ENCODE assay signal across 18 cellular contexts in genomic region chr11:120881591-120881990, GRCh38.
DNase-seq lines count a peak whose midpoint lies in the region; ATAC-seq, FAIRE-seq and TF ChIP-seq lines count a peak whose summit lies in the region.
"Had no signal": no experiment of that assay in that cellular context is flagged by ENCODE, and none has a peak within 500 bp of the region (broad histone marks: within the 10 kb centered on the region; RNA-seq: fewer than 3 reads in every experiment).

No MANE protein-coding gene starts in this region.

- no peak overlapping the region for H2BK12ac ChIP-seq in H9 (ENCODE audit: insufficient read length, low read depth, low read length)

- WGBS in H9 (ENCODE audit: extremely low coverage, insufficient read length, low lambda C conversion rate), result no CpG with 5 or more reads among the region's 4 CpGs

- H3K4me2 ChIP-seq in H9 (ENCODE audit: insufficient read depth, insufficient read length, low read length), result no peak overlapping the region

- H3K56ac ChIP-seq in H9 (ENCODE audit: insufficient read length, low read depth, low read length), result no peak overlapping the region

- H3K27me3 Mint-ChIP-seq in WTC11 (ENCODE audit: low read depth) (no peaks in the 10 kb centered on the region), mesothelial cell of epicardium (ENCODE audit: low read depth) (peaks cover 22% of the 10 kb centered on the region), H9 (ENCODE audit: low read depth) (peaks cover 2% of the 10 kb centered on the region; the same call in 1 of the 2 replicates)
- H3K27me3 Mint-ChIP-seq: CD4-positive, CD25-positive, alpha-beta regulatory T cell had no signal

- ATAC-seq in WTC11, result no peak
- ATAC-seq: GM12878, Right ventricle myocardium inferior had no signal

- H3K18ac ChIP-seq in H9 (ENCODE audit: insufficient read length, low read depth, low read length), result no peak overlapping the region

- peak overlapping the region; percentile 31 for H3K27ac ChIP-seq in cingulate gyrus (ENCODE audit: low read depth, low read length)
- no peak overlapping the region for H3K27ac ChIP-seq in kidney (ENCODE audit: low read depth in 2 of 2, low read length in 2 of 2)
- no peak overlapping the region for H3K27ac ChIP-seq in H9 (ENCODE audit: insufficient read length, low read depth, low read length)
- H3K27ac ChIP-seq: SJSA1 had no signal

- H4K91ac ChIP-seq in H9 (ENCODE audit: insufficient read length, low read depth, low read length), result no peak overlapping the region

- no peak overlapping the region for H2AK5ac ChIP-seq in H9 (ENCODE audit: insufficient read length, low read length)

- H4K20me1 ChIP-seq in H9 (ENCODE audit: control insufficient read depth, insufficient read depth, insufficient read length), result no peaks in the 10 kb centered on the region

- no peak overlapping the region for H2BK5ac ChIP-seq in H9 (ENCODE audit: insufficient read length, low read length)

- H3K27ac Mint-ChIP-seq in WTC11, result peak overlapping the region; percentile 51; the same call in 1 of the 2 replicates
- H3K27ac Mint-ChIP-seq in mesothelial cell of epicardium, result peak overlapping the region; percentile 80
- H3K27ac Mint-ChIP-seq in H9, result peak overlapping the region in 1 of 3 experiments; percentile 67; a peak in 2 of 7 replicates
- H3K27ac Mint-ChIP-seq: CD4-positive, CD25-positive, alpha-beta regulatory T cell; IgD-negative memory B cell had no signal

- H2BK120ac ChIP-seq in H9 (ENCODE audit: low read depth, low read length, poor library complexity, severe bottlenecking), result no peak overlapping the region

- no peaks in the 10 kb centered on the region for H3K23me2 ChIP-seq in H9 (ENCODE audit: insufficient read length, low read depth, low read length, poor library complexity, severe bottlenecking)

- H4K8ac ChIP-seq in H9 (replicated peaks; ENCODE audit: insufficient read length, low read depth, low read length), result no peak overlapping the region

- H3K4me1 Mint-ChIP-seq in WTC11 (peaks cover 12% of the 10 kb centered on the region; the same call in 1 of the 2 replicates), mesothelial cell of epicardium (peaks cover 39% of the 10 kb centered on the region), H9 (peaks cover 8 to 23% of the 10 kb centered on the region in 2 experiments; a peak in 3 of 4 replicates)
- H3K4me1 Mint-ChIP-seq: CD4-positive, CD25-positive, alpha-beta regulatory T cell; IgD-negative memory B cell had no signal

- H3K36me3 Mint-ChIP-seq in WTC11, result peaks cover 1% of the 10 kb centered on the region
- H3K36me3 Mint-ChIP-seq in mesothelial cell of epicardium, result no peaks in the 10 kb centered on the region
- peaks cover 0 to 1% (median 0%) of the 10 kb centered on the region in 3 experiments; a peak in 1 of 7 replicates for H3K36me3 Mint-ChIP-seq in H9 (ENCODE audit: insufficient read depth in 1 of 3, low read depth in 3 of 3)
- H3K36me3 Mint-ChIP-seq: CD4-positive, CD25-positive, alpha-beta regulatory T cell; IgD-negative memory B cell had no signal

- H3K9ac ChIP-seq in kidney (ENCODE audit: low read length in 2 of 2) (no peak overlapping the region), H9 (ENCODE audit: extremely low read depth, insufficient read length, low read length) (no peak overlapping the region)

- intact Hi-C loops in kidney (cut with DNase I), result no loop called here

- no peak overlapping the region for H3K14ac ChIP-seq in H9 (ENCODE audit: insufficient read depth, low read length)

- CTCF ChIA-PET in WTC11 (lab: Charles Lee), result interaction anchor here (1.1 to 4.4 kb wide), 3 partner anchors 31 to 196 kb away, joined by 3 to 23 read pairs (median 4); no protein-coding TSS in a partner anchor

- no peak overlapping the region for H3K23ac ChIP-seq in H9 (ENCODE audit: insufficient read length, low read depth, low read length)

- POLR2A ChIA-PET in WTC11 (lab: Charles Lee), result no interaction called here

- no peak overlapping the region for H4K5ac ChIP-seq in H9 (ENCODE audit: insufficient read length, low read depth, low read length)

- H3T11ph ChIP-seq in H9 (ENCODE audit: low read length), result no peak overlapping the region

- H3K79me2 ChIP-seq in H9 (ENCODE audit: insufficient read depth, low read length), result no peaks in the 10 kb centered on the region

- no peak overlapping the region for H2BK15ac ChIP-seq in H9 (ENCODE audit: low read depth, low read length)

- H3K9me3 ChIP-seq in kidney (ENCODE audit: control insufficient read depth in 1 of 2, low read length in 2 of 2) (peaks cover 0 to 5% of the 10 kb centered on the region in 2 donors), H9 (ENCODE audit: control insufficient read depth, low read depth, low read length) (no peaks in the 10 kb centered on the region)
- H3K9me3 ChIP-seq: SJSA1 had no signal

- no peak overlapping the region for H2AFZ ChIP-seq in H9 (ENCODE audit: low read length)

- H3K9me3 Mint-ChIP-seq in WTC11 (peaks cover 4% of the 10 kb centered on the region; the same call in 1 of the 2 replicates), mesothelial cell of epicardium (no peaks in the 10 kb centered on the region), H9 (no peaks in the 10 kb centered on the region)
- H3K9me3 Mint-ChIP-seq: CD4-positive, CD25-positive, alpha-beta regulatory T cell; IgD-negative memory B cell had no signal

- no peak for FAIRE-seq in kidney (lab: Jason Lieb, UNC)
- FAIRE-seq: GM12878 had no signal

- no peaks in the 10 kb centered on the region for H3K79me1 ChIP-seq in H9 (ENCODE audit: insufficient read depth, low read depth, low read length, poor library complexity, severe bottlenecking)

- no peak for DNase-seq in WTC11 (ENCODE audit: low spot score)
- DNase-seq in mesothelial cell of epicardium (ENCODE audit: low spot score in 2 of 2, unreplicated experiment in 2 of 2), result no peak
- DNase-seq in cortex of kidney (lab: John Stamatoyannopoulos, UW), result no peak
- no peak for DNase-seq in kidney
- DNase-seq in effector CD8-positive, alpha-beta T cell (lab: John Stamatoyannopoulos, UW), result no peak
- no peak for DNase-seq in H9
- DNase-seq: CD4-positive, CD25-positive, alpha-beta regulatory T cell; GOT3; NCI-H1105; NCI-H146; NCI-H2029; NCI-H2171; OCI-M1 had no signal

- H3K36me3 ChIP-seq in kidney (ENCODE audit: control insufficient read depth in 1 of 2, insufficient read depth in 2 of 2, low read length in 2 of 2), result no peaks in the 10 kb centered on the region
- H3K36me3 ChIP-seq: SJSA1 had no signal

- no peak overlapping the region for H2BK20ac ChIP-seq in H9 (ENCODE audit: low read depth, low read length, poor library complexity, severe bottlenecking)

- TF ChIP-seq CTCF in WTC11 (IDR thresholded peaks at IDR 0.05) (no peak), mesothelial cell of epicardium (IDR thresholded peaks at IDR 0.05; ENCODE audit: unreplicated experiment) (no peak), kidney (IDR thresholded peaks at IDR 0.05; ENCODE audit: borderline replicate concordance, extremely low read depth, insufficient read depth) (no peak), H9 (conservative IDR thresholded peaks at IDR 0.05) (no peak)

- H3K4me3 ChIP-seq in kidney (ENCODE audit: low read length in 2 of 2), result no peak overlapping the region
- H3K4me3 ChIP-seq: GM12878, SJSA1 had no signal

- no peaks in the 10 kb centered on the region for H3K27me3 ChIP-seq in H9 (ENCODE audit: insufficient read depth, low read length)
- H3K27me3 ChIP-seq: SJSA1 had no signal

- no peak overlapping the region for H3K4ac ChIP-seq in H9 (ENCODE audit: low read depth, low read length)

- H3K4me1 ChIP-seq in kidney (ENCODE audit: control insufficient read depth in 1 of 2, insufficient read depth in 1 of 2, low read depth in 1 of 2, low read length in 2 of 2) (peaks cover 0 to 2% of the 10 kb centered on the region in 2 donors), H9 (ENCODE audit: insufficient read depth, low read length) (no peaks in the 10 kb centered on the region)
- H3K4me1 ChIP-seq: SJSA1 had no signal

- H3K4me3 Mint-ChIP-seq in WTC11, result no peak overlapping the region
- no peak overlapping the region for H3K4me3 Mint-ChIP-seq in mesothelial cell of epicardium
- H3K4me3 Mint-ChIP-seq in H9, result no peak overlapping the region
- H3K4me3 Mint-ChIP-seq: CD4-positive, CD25-positive, alpha-beta regulatory T cell; IgD-negative memory B cell had no signal

TF ChIP-seq in WTC11, 78 proteins besides CTCF, POLR2A, EP300 and RAD21 (continues in another document):
- TF ChIP-seq ZNF396 (CRISPR knock-in tag; IDR thresholded peaks at IDR 0.05; ENCODE audit: borderline replicate concordance) (no peak), ATF1 (CRISPR knock-in tag; IDR thresholded peaks at IDR 0.05) (no peak), NFYB (CRISPR knock-in tag; conservative IDR thresholded peaks at IDR 0.05; ENCODE audit: low read depth) (no peak), ZNF423 (CRISPR knock-in tag; IDR thresholded peaks at IDR 0.05) (no peak), CREB1 (CRISPR knock-in tag; IDR thresholded peaks at IDR 0.05) (no peak), RELA (CRISPR knock-in tag; IDR thresholded peaks at IDR 0.05; ENCODE audit: borderline replicate concordance) (no peak), ELF4 (CRISPR knock-in tag; IDR thresholded peaks at IDR 0.05; ENCODE audit: low read depth) (no peak), ATF6 (CRISPR knock-in tag; IDR thresholded peaks at IDR 0.05) (no peak), TEAD1 (CRISPR knock-in tag; IDR thresholded peaks at IDR 0.05) (no peak)
